In genomic region chr10:131577178-131577555, GRCh38 we compare ENCODE assay signal across 18 cellular contexts.
"Had no signal": no experiment of that assay in that cellular context is flagged by ENCODE, and none has a peak within 500 bp of the region (broad histone marks: within the 10 kb centered on the region; RNA-seq: fewer than 3 reads in every experiment).

No MANE protein-coding gene starts in this region.

- H3K27ac Mint-ChIP-seq: dendritic cell treated with granulocyte-macrophage colony-stimulating factor and Interleukin-4, amounts not matched to agents 40 ng/mL and 50 ng/mL, for 4 days; naive B cell; nephron; stimulated activated effector memory CD8-positive, alpha-beta T cell treated with anti-CD3 and anti-CD28 coated beads, Interleukin-12 subunit alpha, Interleukin-12 subunit beta, amount 100 ng/mL, for 72 hours had no signal

- ATAC-seq: foreskin keratinocyte; left cardiac atrium; stimulated activated effector memory CD8-positive, alpha-beta T cell treated with anti-CD3 and anti-CD28 coated beads, Interleukin-12 subunit alpha, Interleukin-12 subunit beta, amount 100 ng/mL, for 72 hours; stimulated activated naive CD8-positive, alpha-beta T cell treated with anti-CD3 and anti-CD28 coated beads, Interleukin-15, Interleukin-2, amounts not matched to agents 100 U/mL and 50 U/mL, for 24 hours had no signal

- H3K4me3 ChIP-seq: hepatocyte, left ventricle myocardium inferior, lung, tibial nerve had no signal

- H3K4me3 Mint-ChIP-seq: dendritic cell treated with granulocyte-macrophage colony-stimulating factor and Interleukin-4, amounts not matched to agents 40 ng/mL and 50 ng/mL, for 4 days; naive B cell; nephron; stimulated activated effector memory CD8-positive, alpha-beta T cell treated with anti-CD3 and anti-CD28 coated beads, Interleukin-12 subunit alpha, Interleukin-12 subunit beta, amount 100 ng/mL, for 72 hours had no signal

- H3K27ac ChIP-seq: foreskin keratinocyte, hepatocyte, left ventricle myocardium inferior, neutrophil, tibial nerve had no signal

- H3K9me3 Mint-ChIP-seq: dendritic cell treated with granulocyte-macrophage colony-stimulating factor and Interleukin-4, amounts not matched to agents 40 ng/mL and 50 ng/mL, for 4 days; nephron; stimulated activated effector memory CD8-positive, alpha-beta T cell treated with anti-CD3 and anti-CD28 coated beads, Interleukin-12 subunit alpha, Interleukin-12 subunit beta, amount 100 ng/mL, for 72 hours had no signal

- H3K9me3 ChIP-seq: left ventricle myocardium inferior, neutrophil had no signal

- DNase-seq: erythroblast; foreskin keratinocyte; kidney; left cardiac atrium; left ventricle myocardium inferior; mesenchymal stem cell; midbrain; naive B cell; stimulated activated CD4-positive, alpha-beta T cell treated with anti-CD3 and anti-CD28 coated beads, Interleukin-4, amount 100 ng/mL, for 1 hour; stimulated activated CD8-positive, alpha-beta memory T cell treated with anti-CD3 and anti-CD28 coated beads, Interleukin-4, amount 100 ng/mL, for 48 hours; stimulated activated naive CD8-positive, alpha-beta T cell treated with anti-CD3 and anti-CD28 coated beads, Interleukin-15, Interleukin-2, amounts not matched to agents 100 U/mL and 50 U/mL, for 24 hours had no signal

- H3K36me3 Mint-ChIP-seq: naive B cell; stimulated activated effector memory CD8-positive, alpha-beta T cell treated with anti-CD3 and anti-CD28 coated beads, Interleukin-12 subunit alpha, Interleukin-12 subunit beta, amount 100 ng/mL, for 72 hours had no signal

- H3K36me3 ChIP-seq: left ventricle myocardium inferior, neutrophil, tibial nerve had no signal

- H3K27me3 ChIP-seq: foreskin keratinocyte, hepatocyte, neutrophil, tibial nerve had no signal

- H3K27me3 Mint-ChIP-seq: dendritic cell treated with granulocyte-macrophage colony-stimulating factor and Interleukin-4, amounts not matched to agents 40 ng/mL and 50 ng/mL, for 4 days; naive B cell had no signal

- H3K4me1 Mint-ChIP-seq: nephron; stimulated activated effector memory CD8-positive, alpha-beta T cell treated with anti-CD3 and anti-CD28 coated beads, Interleukin-12 subunit alpha, Interleukin-12 subunit beta, amount 100 ng/mL, for 72 hours had no signal

- H3K4me1 ChIP-seq: foreskin keratinocyte, left ventricle myocardium inferior, tibial nerve had no signal
